ENCODE assay signal across 1 cellular context in the genomic region with DNA sequence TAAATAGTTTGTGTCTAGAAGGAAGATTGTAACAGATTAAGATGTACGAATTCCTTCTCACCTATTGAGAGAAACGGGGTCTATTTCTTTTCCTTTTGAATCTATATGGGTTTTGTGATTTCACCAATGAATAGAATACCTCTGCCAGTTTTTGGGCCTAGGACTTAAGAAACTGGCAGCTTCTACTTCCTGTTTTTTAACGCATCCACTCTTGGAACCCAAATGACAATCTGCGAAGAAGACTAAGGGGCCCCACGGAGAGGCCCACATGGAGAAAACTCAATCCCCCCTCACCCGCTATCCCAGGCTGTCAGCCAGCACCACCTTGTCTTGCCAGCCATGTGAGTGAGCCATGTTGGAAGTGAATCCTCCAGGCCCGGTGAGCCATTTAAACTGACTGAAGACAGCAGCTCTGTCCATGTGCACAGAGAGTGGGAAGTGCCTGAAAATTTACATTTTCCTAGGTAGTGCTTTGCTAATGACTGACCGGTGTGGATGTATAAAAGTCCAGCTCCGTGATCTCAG.
TF ChIP-seq lines count a peak whose summit lies in the region.

No MANE protein-coding gene starts in this region.

TF ChIP-seq in K562, 482 proteins besides CTCF, POLR2A, EP300 and RAD21:
- no peak for TF ChIP-seq TSC22D4 (tag; IDR thresholded peaks at IDR 0.05)
- TF ChIP-seq ZNF263 (CRISPR knock-in tag; IDR thresholded peaks at IDR 0.05; ENCODE audit: borderline replicate concordance), result no peak
- no peak for TF ChIP-seq MTF1 (CRISPR knock-in tag; IDR thresholded peaks at IDR 0.05; ENCODE audit: borderline replicate concordance)
- TF ChIP-seq, protein P1, sequence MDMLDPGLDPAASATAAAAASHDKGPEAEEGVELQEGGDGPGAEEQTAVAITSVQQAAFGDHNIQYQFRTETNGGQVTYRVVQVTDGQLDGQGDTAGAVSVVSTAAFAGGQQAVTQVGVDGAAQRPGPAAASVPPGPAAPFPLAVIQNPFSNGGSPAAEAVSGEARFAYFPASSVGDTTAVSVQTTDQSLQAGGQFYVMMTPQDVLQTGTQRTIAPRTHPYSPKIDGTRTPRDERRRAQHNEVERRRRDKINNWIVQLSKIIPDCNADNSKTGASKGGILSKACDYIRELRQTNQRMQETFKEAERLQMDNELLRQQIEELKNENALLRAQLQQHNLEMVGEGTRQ (CRISPR knock-in tag; IDR thresholded peaks at IDR 0.05), result no peak
